7 cellular contexts compared by ENCODE assay signal in the genomic region with DNA sequence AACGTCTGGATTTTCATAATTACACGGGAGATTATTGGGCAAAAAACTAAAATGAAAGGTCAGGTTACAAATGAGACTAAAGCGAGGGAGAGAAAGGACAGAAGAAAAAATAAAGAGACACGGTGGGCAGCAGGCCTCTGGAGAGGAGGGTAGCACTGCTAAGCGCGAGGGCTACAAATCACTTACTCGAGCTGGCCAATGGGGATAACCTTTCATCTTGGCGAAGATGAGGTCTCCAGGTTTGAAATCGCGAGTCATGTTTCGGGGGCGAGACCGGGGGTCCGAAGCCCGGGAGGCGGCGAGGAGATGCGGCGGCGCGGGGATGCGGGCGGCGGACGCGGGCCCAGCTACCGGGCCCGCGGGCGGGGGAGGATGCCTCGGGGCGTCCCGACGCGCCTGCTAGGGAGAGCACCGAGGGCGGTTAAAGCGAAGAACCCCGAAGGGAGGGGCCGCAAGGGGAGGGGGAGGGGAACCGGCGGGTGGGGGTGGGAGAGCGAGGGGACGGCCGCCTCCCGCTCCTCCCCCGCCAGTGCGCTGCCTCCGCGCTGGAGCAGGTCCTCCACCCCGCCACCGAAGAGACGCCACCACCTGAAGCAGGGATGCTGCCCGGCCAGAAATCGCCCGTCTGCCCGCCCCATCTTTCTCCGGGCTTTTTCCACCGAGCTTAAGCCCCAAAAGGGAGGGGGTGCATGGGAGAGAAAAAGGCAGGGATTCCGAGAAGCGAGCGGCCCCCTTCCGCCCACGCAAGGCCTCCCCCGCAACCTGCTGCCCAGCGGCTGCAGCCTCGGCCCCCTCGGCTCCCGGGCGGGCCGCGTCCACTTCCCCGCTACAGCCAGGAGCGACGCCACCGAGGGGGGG. TPM values are rescaled to one million over a fixed set of nuclear protein-coding genes. Genes with fewer than 3 reads are reported as not detected.
A peak's percentile ranks its signal among the peaks of the same experiment; 100 is the strongest.
DNase-seq lines count a peak whose midpoint lies in the region; ATAC-seq lines count a peak whose summit lies in the region.

No MANE protein-coding gene starts in this region.

- peak overlapping the region; percentile 58 for H3K27ac ChIP-seq in epithelial cell of prostate

- peak; percentile 4 for ATAC-seq in GM18508 (IDR thresholded peaks at IDR 0.05; ENCODE audit: insufficient read depth, unreplicated experiment)
- ATAC-seq in HG02759 (IDR thresholded peaks at IDR 0.05; ENCODE audit: unreplicated experiment) = peak; percentile 53
- peak; percentile 31 to 36 for ATAC-seq in naive B cell (ENCODE audit: low read depth in 2 of 2)
- ATAC-seq in stimulated activated effector memory CD8-positive, alpha-beta T cell treated with anti-CD3 and anti-CD28 coated beads, Interleukin-12 subunit alpha, Interleukin-12 subunit beta, amount 100 ng/mL, for 72 hours = peak; percentile 66

- no peaks in the 10 kb centered on the region for H3K9me3 Mint-ChIP-seq in naive B cell
- H3K9me3 Mint-ChIP-seq in stimulated activated effector memory CD8-positive, alpha-beta T cell treated with anti-CD3 and anti-CD28 coated beads, Interleukin-12 subunit alpha, Interleukin-12 subunit beta, amount 100 ng/mL, for 72 hours = no peaks in the 10 kb centered on the region

- peak overlapping the region; percentile 85 to 99 (median 97) for H3K27ac Mint-ChIP-seq in naive B cell
- peak overlapping the region; percentile 99 for H3K27ac Mint-ChIP-seq in stimulated activated effector memory CD8-positive, alpha-beta T cell treated with anti-CD3 and anti-CD28 coated beads, Interleukin-12 subunit alpha, Interleukin-12 subunit beta, amount 100 ng/mL, for 72 hours

- H3K4me1 Mint-ChIP-seq in naive B cell = peaks cover 59 to 63% (median 63%) of the 10 kb centered on the region in 3 donors
- H3K4me1 Mint-ChIP-seq in stimulated activated effector memory CD8-positive, alpha-beta T cell treated with anti-CD3 and anti-CD28 coated beads, Interleukin-12 subunit alpha, Interleukin-12 subunit beta, amount 100 ng/mL, for 72 hours = peaks cover 50% of the 10 kb centered on the region

- H3K36me3 Mint-ChIP-seq in naive B cell = peaks cover 11 to 22% of the 10 kb centered on the region in 2 donors
- peaks cover 62% of the 10 kb centered on the region for H3K36me3 Mint-ChIP-seq in stimulated activated effector memory CD8-positive, alpha-beta T cell treated with anti-CD3 and anti-CD28 coated beads, Interleukin-12 subunit alpha, Interleukin-12 subunit beta, amount 100 ng/mL, for 72 hours

- DNase-seq in NCI-H510A (lab: John Stamatoyannopoulos, UW) = peak; percentile 29
- DNase-seq in activated T-cell treated with anti-CD3 and anti-CD28 coated beads for 1 hour (ENCODE audit: low read depth) = peak; percentile 50
- no peak for DNase-seq in epithelial cell of prostate (ENCODE audit: low read depth, low spot score)
- DNase-seq in naive B cell = no peak
- DNase-seq in stimulated activated effector memory CD8-positive, alpha-beta T cell treated with anti-CD3 and anti-CD28 coated beads, Interleukin-12 subunit alpha, Interleukin-12 subunit beta, amount 100 ng/mL, for 72 hours (ENCODE audit: low spot score in 2 of 2) = no peak

- peak overlapping the region; percentile 88 to 99 (median 98) for H3K4me3 Mint-ChIP-seq in naive B cell
- H3K4me3 Mint-ChIP-seq in stimulated activated effector memory CD8-positive, alpha-beta T cell treated with anti-CD3 and anti-CD28 coated beads, Interleukin-12 subunit alpha, Interleukin-12 subunit beta, amount 100 ng/mL, for 72 hours = peak overlapping the region; percentile 80

- H3K27me3 Mint-ChIP-seq in naive B cell = no peaks in the 10 kb centered on the region

RNA-seq across cellular contexts. Expression of a gene that starts 0.6 kb away (rescaled TPM):
- 100 to 1,000 TPM in 1 of 6 donors, 10 to 100 TPM in 5; 38.8 to 116 (median 84.6) TPM for polyA plus RNA-seq in naive B cell (ENCODE audit: low read depth in 6 of 6)

RNA-seq across cellular contexts. Expression of a gene that starts 42.7 kb away (rescaled TPM):
- under 1 TPM in 5 of 6 donors, not detected in 1; 0.17 to 0.62 (median 0.38) TPM for polyA plus RNA-seq in naive B cell (ENCODE audit: low read depth in 6 of 6)

Comparison
In these comparisons a context has a peak if more than half of its experiments do, and no peak if none do; other contexts are left out.
1. ATAC-seq: peak in every context shown above with its lines; median percentile 66 in stimulated activated effector memory CD8-positive, alpha-beta T cell treated with anti-CD3 and anti-CD28 coated beads, Interleukin-12 subunit alpha, Interleukin-12 subunit beta, amount 100 ng/mL, for 72 hours; 53 in HG02759; 34 in naive B cell; 4 in GM18508.
2. DNase-seq: peak in NCI-H510A (single experiment) and activated T-cell treated with anti-CD3 and anti-CD28 coated beads for 1 hour (single experiment); none in epithelial cell of prostate (single experiment), naive B cell (single experiment) and stimulated activated effector memory CD8-positive, alpha-beta T cell treated with anti-CD3 and anti-CD28 coated beads, Interleukin-12 subunit alpha, Interleukin-12 subunit beta, amount 100 ng/mL, for 72 hours (0 of 2).